Comparison of ENCODE assay signal across 17 cellular contexts in the genomic region with DNA sequence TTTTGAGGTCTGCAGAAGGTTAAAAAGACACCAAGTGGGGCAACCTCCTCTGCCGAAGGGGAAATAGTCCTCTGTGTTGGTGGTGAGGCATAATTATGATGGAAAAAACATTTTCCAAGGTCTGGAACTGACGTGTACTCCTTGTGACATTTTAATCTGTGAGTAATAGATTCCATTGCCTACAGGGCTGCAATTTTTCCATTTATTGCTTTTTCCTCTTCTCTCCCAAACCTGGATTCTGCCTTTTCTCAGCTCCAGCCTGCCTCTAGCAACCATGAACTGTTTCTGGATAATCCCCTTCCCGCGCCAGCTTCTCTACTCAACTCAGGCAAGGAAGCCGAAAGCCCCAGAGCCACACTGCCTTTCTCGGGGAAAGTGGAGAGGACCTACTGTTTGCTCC.
DNase-seq lines count a peak whose midpoint lies in the region; ATAC-seq and TF ChIP-seq lines count a peak whose summit lies in the region.
"Had no signal": no experiment of that assay in that cellular context is flagged by ENCODE, and none has a peak within 500 bp of the region (broad histone marks: within the 10 kb centered on the region; RNA-seq: fewer than 3 reads in every experiment).

No MANE protein-coding gene starts in this region.

- H3K36me3 Mint-ChIP-seq in HFFc6 (ENCODE audit: low read depth), result peaks cover 9% of the 10 kb centered on the region
- H3K36me3 Mint-ChIP-seq in CD8-positive, alpha-beta memory T cell, result no peaks in the 10 kb centered on the region

- no peaks in the 10 kb centered on the region for H3K27me3 ChIP-seq in mesenchymal stem cell (ENCODE audit: control insufficient read depth in 1 of 2, insufficient read depth in 1 of 2, low read length in 2 of 2)
- no peaks in the 10 kb centered on the region for H3K27me3 ChIP-seq in dorsolateral prefrontal cortex
- no peaks in the 10 kb centered on the region for H3K27me3 ChIP-seq in CD8-positive, alpha-beta memory T cell (ENCODE audit: insufficient read depth, low read length, poor library complexity, severe bottlenecking)
- H3K27me3 ChIP-seq: pancreas, suprapubic skin had no signal

- H3K79me1 ChIP-seq in mesenchymal stem cell (replicated peaks; ENCODE audit: low read length, poor library complexity, severe bottlenecking), result no peaks in the 10 kb centered on the region

- intact Hi-C loops in dorsolateral prefrontal cortex (cut with DNase I), result no loop called here

- H3K27me3 Mint-ChIP-seq in HFFc6 (ENCODE audit: insufficient read depth), result peaks cover 2% of the 10 kb centered on the region
- H3K27me3 Mint-ChIP-seq in CD8-positive, alpha-beta memory T cell, result peaks cover 5 to 11% of the 10 kb centered on the region in 2 donors

- no peak overlapping the region for H4K91ac ChIP-seq in mesenchymal stem cell (ENCODE audit: low read length)

- no peak overlapping the region for H2BK5ac ChIP-seq in mesenchymal stem cell (ENCODE audit: low read depth, low read length, poor library complexity, severe bottlenecking)

- H3K4me3 Mint-ChIP-seq in HFFc6, result no peak overlapping the region; the same call in 1 of the 2 replicates
- no peak overlapping the region for H3K4me3 Mint-ChIP-seq in CD8-positive, alpha-beta memory T cell
- H3K4me3 Mint-ChIP-seq: B cell had no signal

- POLR2A ChIA-PET in AG04449 (lab: Yijun Ruan, JAX), result interaction anchor here (1.2 kb wide), 1 partner anchor 32 kb away, joined by 5 read pairs; no protein-coding TSS in a partner anchor
- POLR2A ChIA-PET in CD8-positive, alpha-beta memory T cell (lab: Charles Lee), result interaction anchor here (0.6 kb wide), 1 partner anchor 344 kb away, joined by 4 read pairs; no protein-coding TSS in a partner anchor

- H2BK12ac ChIP-seq in mesenchymal stem cell (ENCODE audit: low read length in 2 of 2), result no peak overlapping the region

- H3K9me3 Mint-ChIP-seq in HFFc6, result no peaks in the 10 kb centered on the region; the same call in 1 of the 2 replicates
- H3K9me3 Mint-ChIP-seq in CD8-positive, alpha-beta memory T cell, result peaks cover 0 to 2% (median 0%) of the 10 kb centered on the region in 5 donors

- H2AFZ ChIP-seq in mesenchymal stem cell (ENCODE audit: low read depth, low read length), result no peak overlapping the region

- H3K36me3 ChIP-seq in mesenchymal stem cell (ENCODE audit: control insufficient read depth in 1 of 2, insufficient read depth in 2 of 2, low read depth in 1 of 2, low read length in 2 of 2), result no peaks in the 10 kb centered on the region
- H3K36me3 ChIP-seq in CD8-positive, alpha-beta memory T cell (ENCODE audit: insufficient read depth, low read length), result no peaks in the 10 kb centered on the region
- H3K36me3 ChIP-seq: pancreas, suprapubic skin, WERI-Rb-1 had no signal

- no peak for ATAC-seq in GM21619 (IDR thresholded peaks at IDR 0.05; ENCODE audit: unreplicated experiment)
- ATAC-seq: HepG2 had no signal

- DNase-seq in AG04449 (ENCODE audit: low read depth, low spot score) (peak; percentile 49), HFFc6 (peak; percentile 91), choroid plexus epithelial cell (ENCODE audit: low read depth) (peak; percentile 38), mesenchymal stem cell (peak; percentile 46), dorsolateral prefrontal cortex (no peak), substantia nigra (lab: John Stamatoyannopoulos, UW) (no peak)
- DNase-seq in CD8-positive, alpha-beta memory T cell, result no peak
- DNase-seq: central memory CD4-positive, alpha-beta T cell; DMS79; midbrain; pancreas; stimulated activated CD4-positive, alpha-beta T cell treated with anti-CD3 and anti-CD28 coated beads, Interleukin-15, amount 100 ng/mL, for 24 hours; WERI-Rb-1 had no signal

- H2AK5ac ChIP-seq in mesenchymal stem cell (ENCODE audit: low read length, severe bottlenecking), result no peak overlapping the region

- H3K4ac ChIP-seq in mesenchymal stem cell (ENCODE audit: low read depth in 1 of 2, low read length in 2 of 2), result no peak overlapping the region

- no peak overlapping the region for H4K8ac ChIP-seq in mesenchymal stem cell (ENCODE audit: low read length)

- peaks cover 76% of the 10 kb centered on the region for H3K4me1 Mint-ChIP-seq in HFFc6 (ENCODE audit: low read depth)
- H3K4me1 Mint-ChIP-seq in CD8-positive, alpha-beta memory T cell, result no peaks in the 10 kb centered on the region
- H3K4me1 Mint-ChIP-seq: B cell had no signal

- H3K4me2 ChIP-seq in mesenchymal stem cell (ENCODE audit: low read length, poor library complexity, severe bottlenecking), result no peak overlapping the region

- H3K27ac Mint-ChIP-seq in HFFc6, result peak overlapping the region; percentile 96
- H3K27ac Mint-ChIP-seq in CD8-positive, alpha-beta memory T cell, result no peak overlapping the region
- H3K27ac Mint-ChIP-seq: B cell had no signal

- H3K27ac ChIP-seq in mesenchymal stem cell (ENCODE audit: low read length, poor library complexity, severe bottlenecking) (no peak overlapping the region), dorsolateral prefrontal cortex (no peak overlapping the region), substantia nigra (ENCODE audit: low read depth, low read length, poor library complexity, severe bottlenecking) (no peak overlapping the region)
- H3K27ac ChIP-seq in CD8-positive, alpha-beta memory T cell (ENCODE audit: low read depth, low read length), result no peak overlapping the region
- H3K27ac ChIP-seq: suprapubic skin, WERI-Rb-1 had no signal

- peak overlapping the region; percentile 80 for H3K9ac ChIP-seq in mesenchymal stem cell (ENCODE audit: low read length)

- no peak overlapping the region for H3K4me3 ChIP-seq in AG04449 (ENCODE audit: low read depth, low read length)
- H3K4me3 ChIP-seq in choroid plexus epithelial cell (ENCODE audit: low read depth, low read length), result no peak overlapping the region
- H3K4me3 ChIP-seq in mesenchymal stem cell (ENCODE audit: insufficient read depth in 1 of 2, low read depth in 1 of 2, low read length in 2 of 2), result no peak overlapping the region
- no peak overlapping the region for H3K4me3 ChIP-seq in dorsolateral prefrontal cortex
- H3K4me3 ChIP-seq in CD8-positive, alpha-beta memory T cell (ENCODE audit: low read length), result no peak overlapping the region
- H3K4me3 ChIP-seq: pancreas, suprapubic skin had no signal

- H3K23ac ChIP-seq in mesenchymal stem cell (ENCODE audit: low read length in 2 of 2), result no peak overlapping the region

- TF ChIP-seq CTCF in AG04449 (IDR thresholded peaks at IDR 0.05; ENCODE audit: insufficient read depth, low read length, missing control alignments), result no peak
- TF ChIP-seq CTCF in HFFc6 (IDR thresholded peaks at IDR 0.05), result no peak
- TF ChIP-seq CTCF in choroid plexus epithelial cell (conservative IDR thresholded peaks at IDR 0.05; ENCODE audit: low read depth, low read length), result no peak
- no peak for TF ChIP-seq CTCF in dorsolateral prefrontal cortex (IDR thresholded peaks at IDR 0.05 in 54 of 56, conservative IDR thresholded peaks at IDR 0.05 in 2 of 56; ENCODE audit: low read depth in 1 of 56, partially characterized antibody in 56 of 56)

- H3K18ac ChIP-seq in mesenchymal stem cell (ENCODE audit: low read depth in 1 of 2, low read length in 2 of 2), result no peak overlapping the region

- H2BK15ac ChIP-seq in mesenchymal stem cell (ENCODE audit: low read depth, poor library complexity, severe bottlenecking), result no peak overlapping the region

- H3K14ac ChIP-seq in mesenchymal stem cell (ENCODE audit: low read length in 2 of 2), result no peak overlapping the region

- CTCF ChIA-PET in AG04449 (lab: Yijun Ruan, JAX), result interaction anchor here (1.2 to 3.1 kb wide), 2 partner anchors 152 to 414 kb away, joined by 3 to 12 read pairs; no protein-coding TSS in a partner anchor
- CTCF ChIA-PET in CD8-positive, alpha-beta memory T cell (lab: Charles Lee), result no interaction called here

- H3K9me3 ChIP-seq in mesenchymal stem cell (ENCODE audit: control insufficient read depth, low read length), result no peaks in the 10 kb centered on the region
- no peaks in the 10 kb centered on the region for H3K9me3 ChIP-seq in CD8-positive, alpha-beta memory T cell (ENCODE audit: low read length)
- H3K9me3 ChIP-seq: pancreas, suprapubic skin had no signal

- no peak overlapping the region for H2BK120ac ChIP-seq in mesenchymal stem cell (ENCODE audit: low read depth, low read length)

- WGBS in mesenchymal stem cell, result 91% methylated on average over 6 of the region's 6 CpGs

- H3K4me1 ChIP-seq in mesenchymal stem cell (ENCODE audit: control insufficient read depth, insufficient read depth, low read depth, low read length), result peaks cover 1% of the 10 kb centered on the region
- no peaks in the 10 kb centered on the region for H3K4me1 ChIP-seq in CD8-positive, alpha-beta memory T cell (ENCODE audit: insufficient read depth, low read length)
- H3K4me1 ChIP-seq: pancreas, suprapubic skin had no signal

Comparison
In these comparisons a context has a peak if more than half of its experiments do, and no peak if none do; other contexts are left out.
1. DNase-seq: peak in AG04449 (single experiment), HFFc6 (single experiment), choroid plexus epithelial cell (single experiment) and mesenchymal stem cell (single experiment); none in dorsolateral prefrontal cortex (0 of 10), substantia nigra (0 of 49) and CD8-positive, alpha-beta memory T cell (0 of 5).